In genomic region chr15:67121725-67122600, GRCh38 we compare ENCODE assay signal across 9 cellular contexts. TPM values are rescaled to one million over a fixed set of nuclear protein-coding genes. Genes with fewer than 3 reads are reported as not detected.
DNase-seq lines count a peak whose midpoint lies in the region; TF ChIP-seq lines count a peak whose summit lies in the region.
"Had no signal": no experiment of that assay in that cellular context is flagged by ENCODE, and none has a peak within 500 bp of the region (broad histone marks: within the 10 kb centered on the region; RNA-seq: fewer than 3 reads in every experiment).

No MANE protein-coding gene starts in this region.

- H3K9me3 ChIP-seq in thymus (ENCODE audit: control insufficient read depth): no peaks in the 10 kb centered on the region
- H3K9me3 ChIP-seq: neutrophil had no signal

- no peak for DNase-seq in activated T-cell treated with anti-CD3 and anti-CD28 coated beads, Interleukin-2, amount 50 U/mL, for 24 hours
- DNase-seq in activated T-cell treated with anti-CD3 and anti-CD28 coated beads for 4 hours (no peak), mesothelial cell of epicardium (ENCODE audit: low spot score in 2 of 2, unreplicated experiment in 2 of 2) (no peak), Kasumi-1 (lab: John Stamatoyannopoulos, UW) (no peak), NCI-H1436 treated with DMSO at 0.1 percent for 48 hours (lab: John Stamatoyannopoulos, UW) (no peak), iPS-NIHi7 (ENCODE audit: extremely low spot score) (no peak)

- no peak overlapping the region for H3K4me3 ChIP-seq in thymus (ENCODE audit: low read length)

- H3K9me3 Mint-ChIP-seq in activated T-cell treated with anti-CD3 and anti-CD28 coated beads, Interleukin-2, amount 50 U/mL, for 24 hours: no peaks in the 10 kb centered on the region
- H3K9me3 Mint-ChIP-seq in brain (no peaks in the 10 kb centered on the region), mesothelial cell of epicardium (no peaks in the 10 kb centered on the region)

- H3K27ac ChIP-seq in thymus (ENCODE audit: low read depth): peak overlapping the region; percentile 70
- H3K27ac ChIP-seq: neutrophil had no signal

- H3K27me3 Mint-ChIP-seq in activated T-cell treated with anti-CD3 and anti-CD28 coated beads, Interleukin-2, amount 50 U/mL, for 24 hours: no peaks in the 10 kb centered on the region
- peaks cover 4% of the 10 kb centered on the region for H3K27me3 Mint-ChIP-seq in brain
- no peaks in the 10 kb centered on the region for H3K27me3 Mint-ChIP-seq in mesothelial cell of epicardium (ENCODE audit: low read depth)

- peak overlapping the region; percentile 98 for H3K27ac Mint-ChIP-seq in activated T-cell treated with anti-CD3 and anti-CD28 coated beads, Interleukin-2, amount 50 U/mL, for 24 hours
- peak overlapping the region in 3 of 5 experiments; percentile 41 to 94 (median 83) for H3K27ac Mint-ChIP-seq in brain
- H3K27ac Mint-ChIP-seq in mesothelial cell of epicardium: peak overlapping the region; percentile 97

- no peaks in the 10 kb centered on the region for H3K27me3 ChIP-seq in thymus (ENCODE audit: control insufficient read depth, insufficient read depth)

- H3K4me1 Mint-ChIP-seq in activated T-cell treated with anti-CD3 and anti-CD28 coated beads, Interleukin-2, amount 50 U/mL, for 24 hours (ENCODE audit: low read depth): peaks cover 88% of the 10 kb centered on the region
- H3K4me1 Mint-ChIP-seq in brain (peaks cover 68% of the 10 kb centered on the region), mesothelial cell of epicardium (peaks cover 78% of the 10 kb centered on the region)

- peaks cover 11% of the 10 kb centered on the region for H3K36me3 Mint-ChIP-seq in activated T-cell treated with anti-CD3 and anti-CD28 coated beads, Interleukin-2, amount 50 U/mL, for 24 hours (ENCODE audit: low read depth)
- H3K36me3 Mint-ChIP-seq in brain: no peaks in the 10 kb centered on the region
- no peaks in the 10 kb centered on the region for H3K36me3 Mint-ChIP-seq in mesothelial cell of epicardium

- 95% methylated on average over 9 of the region's 9 CpGs for WGBS in thymus

- H3K4me1 ChIP-seq in thymus (ENCODE audit: control insufficient read depth, insufficient read depth, low read length): peaks cover 7% of the 10 kb centered on the region

- H3K36me3 ChIP-seq in thymus (ENCODE audit: control insufficient read depth, insufficient read depth): no peaks in the 10 kb centered on the region
- H3K36me3 ChIP-seq: neutrophil had no signal

- H3K4me3 Mint-ChIP-seq in activated T-cell treated with anti-CD3 and anti-CD28 coated beads, Interleukin-2, amount 50 U/mL, for 24 hours: peak overlapping the region; percentile 76
- no peak overlapping the region for H3K4me3 Mint-ChIP-seq in brain
- H3K4me3 Mint-ChIP-seq in mesothelial cell of epicardium: no peak overlapping the region

- no peak for TF ChIP-seq CTCF in brain (conservative IDR thresholded peaks at IDR 0.05)
- no peak for TF ChIP-seq CTCF in mesothelial cell of epicardium (IDR thresholded peaks at IDR 0.05; ENCODE audit: unreplicated experiment)

RNA-seq across cellular contexts. Expression of gene SMAD3, which starts 56.6 kb away (rescaled TPM):
- 7.8 TPM for polyA plus RNA-seq in brain (ENCODE audit: insufficient read depth, low read depth, low replicate concordance)
- total RNA-seq in mesothelial cell of epicardium: 89.9 to 96.2 TPM (median 90.7 TPM) in 3 replicates
- 21.6 TPM for polyA plus RNA-seq in thymus
